15 cellular contexts compared by ENCODE assay signal in the genomic region with DNA sequence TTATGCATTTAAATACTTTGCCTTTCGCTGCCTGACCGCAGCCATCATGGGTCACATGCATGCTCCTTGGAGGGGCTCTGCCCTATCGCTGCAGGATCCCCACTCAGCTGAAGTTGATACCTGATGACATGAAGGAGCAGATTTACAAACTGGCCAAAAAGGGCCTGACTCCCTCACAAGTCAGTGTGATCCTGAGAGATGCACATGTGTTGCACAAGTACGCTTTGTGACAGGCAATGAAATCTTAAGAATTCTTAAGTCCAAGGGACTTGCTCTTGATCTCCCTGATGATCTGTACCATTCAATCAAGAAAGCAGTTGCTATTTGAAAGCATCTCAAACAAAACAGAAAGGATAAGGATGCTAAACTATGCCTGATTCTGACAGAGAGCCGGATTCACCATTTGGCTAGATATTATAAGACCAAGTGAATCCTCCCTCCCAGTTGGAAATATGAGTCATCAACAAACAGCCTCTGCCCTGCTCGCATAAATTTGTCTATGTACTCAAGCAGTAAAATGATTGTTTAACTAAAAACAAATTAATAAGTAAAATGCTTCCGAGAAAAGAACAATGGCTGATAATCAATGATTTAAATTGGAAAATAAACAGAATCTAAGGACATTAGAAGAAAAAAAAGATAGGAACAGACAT. TPM values are rescaled to one million over a fixed set of nuclear protein-coding genes. Genes with fewer than 3 reads are reported as not detected.
DNase-seq lines count a peak whose midpoint lies in the region; TF ChIP-seq lines count a peak whose summit lies in the region.
"Had no signal": no experiment of that assay in that cellular context is flagged by ENCODE, and none has a peak within 500 bp of the region (broad histone marks: within the 10 kb centered on the region; RNA-seq: fewer than 3 reads in every experiment).

No MANE protein-coding gene starts in this region.

- H3K4me3 ChIP-seq in MG63, result no peak overlapping the region
- H3K4me3 ChIP-seq in mammary epithelial cell (replicated peaks in 1 of 3; ENCODE audit: insufficient read depth in 1 of 3, low read depth in 2 of 3, low read length in 3 of 3), result no peak overlapping the region
- no peak overlapping the region for H3K4me3 ChIP-seq in trophoblast cell (ENCODE audit: low read depth, low read length)
- H3K4me3 ChIP-seq in neuronal stem cell (ENCODE audit: low read length in 2 of 2), result no peak overlapping the region
- H3K4me3 ChIP-seq: coronary artery, testis had no signal

- in situ Hi-C loops in mammary epithelial cell (cut with MboI; ENCODE audit: low sequenced_read_pairs in 2 of 2), result no loop called here

- H3K79me1 ChIP-seq in trophoblast cell (ENCODE audit: low read length) (no peaks in the 10 kb centered on the region), neuronal stem cell (ENCODE audit: low read depth, low read length) (no peaks in the 10 kb centered on the region)

- DNase-seq in EH (ENCODE audit: low read depth) (peak; percentile 49), MG63 (peak; percentile 23), mammary epithelial cell (no peak), trophoblast cell (peak in 1 of 2 donors; percentile 54), neuronal stem cell (ENCODE audit: low spot score) (no peak), COLO829 (ENCODE audit: low spot score) (no peak), foreskin melanocyte (no peak)
- DNase-seq: activated CD8-positive, alpha-beta memory T cell treated with anti-CD3 and anti-CD28 coated beads, Interleukin-2, amount 50 U/mL, for 48 hours; CD4-positive, alpha-beta memory T cell; hippocampal formation; NCI-H1417 treated with DMSO at 0.1 percent for 48 hours; NCI-H446 treated with DMSO at 0.1 percent for 48 hours; T-helper 1 cell; testis had no signal

- H3K36me3 ChIP-seq in MG63 (no peaks in the 10 kb centered on the region), mammary epithelial cell (ENCODE audit: insufficient read depth, low read length) (no peaks in the 10 kb centered on the region), trophoblast cell (ENCODE audit: control insufficient read depth in 1 of 2, insufficient read depth in 2 of 2, low read length in 2 of 2) (no peaks in the 10 kb centered on the region), neuronal stem cell (replicated peaks in 1 of 2; ENCODE audit: control insufficient read depth in 2 of 2, insufficient read depth in 2 of 2, low read length in 2 of 2) (no peaks in the 10 kb centered on the region)

- TF ChIP-seq CTCF in mammary epithelial cell (conservative IDR thresholded peaks at IDR 0.05 in 1 of 2, IDR thresholded peaks at IDR 0.05 in 1 of 2; ENCODE audit: extremely low read depth in 1 of 2, insufficient read depth in 1 of 2, low read depth in 1 of 2, low read length in 2 of 2), result no peak

- no peak overlapping the region for H3K23ac ChIP-seq in trophoblast cell (ENCODE audit: low read length)
- H3K23ac ChIP-seq in neuronal stem cell (ENCODE audit: low read depth, low read length, poor library complexity), result no peak overlapping the region

- H3K4me2 ChIP-seq in mammary epithelial cell (ENCODE audit: insufficient read depth, low read depth, low read length) (no peak overlapping the region), trophoblast cell (ENCODE audit: low read length) (no peak overlapping the region), neuronal stem cell (ENCODE audit: insufficient read depth, low read length, poor library complexity, severe bottlenecking) (no peak overlapping the region)

- peaks cover 27% of the 10 kb centered on the region for H3K9me3 ChIP-seq in MG63
- H3K9me3 ChIP-seq in mammary epithelial cell (replicated peaks; ENCODE audit: insufficient read depth, low read length), result no peaks in the 10 kb centered on the region
- H3K9me3 ChIP-seq in trophoblast cell (ENCODE audit: insufficient read depth, low read depth, low read length), result peaks cover 10% of the 10 kb centered on the region
- H3K9me3 ChIP-seq in neuronal stem cell (replicated peaks in 1 of 2; ENCODE audit: control insufficient read depth in 2 of 2, insufficient read depth in 1 of 2, low read depth in 1 of 2, low read length in 2 of 2), result no peaks in the 10 kb centered on the region
- H3K9me3 ChIP-seq: testis had no signal

- no TSS peak for BruUV-seq in mammary epithelial cell (replicated peaks; lab: Mats Ljungman, UMichigan)

- H3K27ac ChIP-seq in mammary epithelial cell (ENCODE audit: insufficient read depth, low read depth, low read length), result no peak overlapping the region
- no peak overlapping the region for H3K27ac ChIP-seq in trophoblast cell (ENCODE audit: low read depth, low read length)
- H3K27ac ChIP-seq in neuronal stem cell (replicated peaks; ENCODE audit: low read length), result no peak overlapping the region
- H3K27ac ChIP-seq: coronary artery, testis had no signal

- H3K4ac ChIP-seq in trophoblast cell (ENCODE audit: low read depth, low read length), result no peak overlapping the region
- no peak overlapping the region for H3K4ac ChIP-seq in neuronal stem cell (ENCODE audit: low read length)

- H3K14ac ChIP-seq in trophoblast cell (ENCODE audit: low read length) (no peak overlapping the region), neuronal stem cell (ENCODE audit: low read length) (no peak overlapping the region)

- no peak overlapping the region for H4K12ac ChIP-seq in trophoblast cell (ENCODE audit: low read depth, low read length)

- H2BK5ac ChIP-seq in trophoblast cell (ENCODE audit: low read depth, low read length, poor library complexity), result no peak overlapping the region
- H2BK5ac ChIP-seq in neuronal stem cell (ENCODE audit: low read length), result no peak overlapping the region

- H3K27me3 ChIP-seq in MG63 (no peaks in the 10 kb centered on the region), mammary epithelial cell (ENCODE audit: insufficient read depth, low read length) (no peaks in the 10 kb centered on the region), trophoblast cell (ENCODE audit: insufficient read depth, low read length) (no peaks in the 10 kb centered on the region), neuronal stem cell (ENCODE audit: control insufficient read depth in 3 of 3, insufficient read depth in 3 of 3, low read depth in 1 of 3, low read length in 3 of 3) (no peaks in the 10 kb centered on the region)
- H3K27me3 ChIP-seq: testis had no signal

- CTCF ChIA-PET in mammary epithelial cell (lab: Charles Lee; ENCODE audit: low non-redundant PET), result no interaction called here

- H3K79me2 ChIP-seq in mammary epithelial cell (ENCODE audit: insufficient read depth, low read length) (no peaks in the 10 kb centered on the region), trophoblast cell (ENCODE audit: control insufficient read depth, insufficient read depth, low read length, poor library complexity) (no peaks in the 10 kb centered on the region)

- H2AK5ac ChIP-seq in trophoblast cell (ENCODE audit: low read length) (no peak overlapping the region), neuronal stem cell (ENCODE audit: low read depth, low read length) (no peak overlapping the region)

- H4K8ac ChIP-seq in trophoblast cell (ENCODE audit: low read depth, low read length) (no peak overlapping the region), neuronal stem cell (ENCODE audit: low read depth, low read length) (no peak overlapping the region)

- H2AFZ ChIP-seq in mammary epithelial cell (ENCODE audit: low read depth, low read length), result peak overlapping the region; percentile 44
- no peak overlapping the region for H2AFZ ChIP-seq in trophoblast cell (ENCODE audit: insufficient read depth, low read length, poor library complexity)
- H2AFZ ChIP-seq in neuronal stem cell (ENCODE audit: low read length), result no peak overlapping the region

- H4K91ac ChIP-seq in trophoblast cell (ENCODE audit: low read depth, low read length) (no peak overlapping the region), neuronal stem cell (ENCODE audit: low read depth, low read length, poor library complexity) (no peak overlapping the region)

- H3K18ac ChIP-seq in trophoblast cell (ENCODE audit: low read length), result no peak overlapping the region
- no peak overlapping the region for H3K18ac ChIP-seq in neuronal stem cell (ENCODE audit: low read length)

- H2BK12ac ChIP-seq in trophoblast cell (ENCODE audit: low read length), result no peak overlapping the region
- no peak overlapping the region for H2BK12ac ChIP-seq in neuronal stem cell (ENCODE audit: low read length)

- H4K20me1 ChIP-seq in mammary epithelial cell (ENCODE audit: insufficient read depth, low read length), result no peaks in the 10 kb centered on the region

- H2BK120ac ChIP-seq in trophoblast cell (ENCODE audit: insufficient read depth, low read length, poor library complexity) (no peak overlapping the region), neuronal stem cell (ENCODE audit: low read depth, low read length) (no peak overlapping the region)

- no peak overlapping the region for H2BK15ac ChIP-seq in neuronal stem cell (ENCODE audit: low read length)

- intact Hi-C loops in mammary epithelial cell (cut with micrococcal nuclease), result no loop called here

- H3K9ac ChIP-seq in mammary epithelial cell (ENCODE audit: insufficient read depth, low read length) (no peak overlapping the region), trophoblast cell (ENCODE audit: low read length) (peak overlapping the region; percentile 52), neuronal stem cell (ENCODE audit: low read depth, low read length, poor library complexity) (no peak overlapping the region)

- H3K4me1 ChIP-seq in mammary epithelial cell (ENCODE audit: insufficient read depth, low read length) (peaks cover 3% of the 10 kb centered on the region), trophoblast cell (ENCODE audit: control insufficient read depth in 1 of 2, insufficient read depth in 2 of 2, low read length in 2 of 2) (no peaks in the 10 kb centered on the region), neuronal stem cell (ENCODE audit: control insufficient read depth in 2 of 2, insufficient read depth in 1 of 2, low read depth in 1 of 2, low read length in 2 of 2) (no peaks in the 10 kb centered on the region)
- H3K4me1 ChIP-seq: testis had no signal

- dilution Hi-C loops in mammary epithelial cell (cut with HindIII; ENCODE audit: low sequenced_read_pairs), result loop anchor here (5.0 kb wide), 1 partner anchor 55 kb away; no protein-coding TSS in a partner anchor

- 80% methylated on average over 7 of the region's 7 CpGs for WGBS in mammary epithelial cell (ENCODE audit: low coverage, missing lambda C conversion rate)
- no CpG with 5 or more reads among the region's 7 CpGs for WGBS in trophoblast cell (ENCODE audit: extremely low coverage, insufficient coverage, insufficient read length)
- no CpG with 5 or more reads among the region's 7 CpGs for WGBS in neuronal stem cell (ENCODE audit: extremely low coverage in 2 of 2, insufficient read length in 2 of 2, insufficient replicate concordance in 1 of 2), 2 donors

RNA-seq across cellular contexts. Expression of a gene that starts 41.6 kb away (rescaled TPM):
- 435 and 554 TPM in 2 replicates for total RNA-seq in MG63 (2014; rRNA removed; shearing (Covaris generic); ENCODE audit: low replicate concordance)
- 100 to 1,000 TPM in 1 of 2 donors, 10 to 100 TPM in 1; 80.7 to 170 TPM for total RNA-seq in mammary epithelial cell
- 135 TPM for polyA plus RNA-seq in mammary epithelial cell
- polyA minus RNA-seq in mammary epithelial cell, result 84.7 TPM
- 60.9 and 63.0 TPM in 2 replicates for polyA plus RNA-seq in trophoblast cell (2013)
- polyA plus RNA-seq in neuronal stem cell (2013, experiment 1 of 2), result 63.9 TPM
- 61.4 TPM for polyA plus RNA-seq in neuronal stem cell (2013, experiment 2 of 2)

Comparison
In these comparisons a context has a peak if more than half of its experiments do, and no peak if none do; other contexts are left out.
1. DNase-seq: peak in EH (single experiment) and MG63 (single experiment); none in mammary epithelial cell (single experiment), neuronal stem cell (single experiment), COLO829 (single experiment) and foreskin melanocyte (single experiment).